31 cellular contexts compared by ENCODE assay signal in the genomic region with DNA sequence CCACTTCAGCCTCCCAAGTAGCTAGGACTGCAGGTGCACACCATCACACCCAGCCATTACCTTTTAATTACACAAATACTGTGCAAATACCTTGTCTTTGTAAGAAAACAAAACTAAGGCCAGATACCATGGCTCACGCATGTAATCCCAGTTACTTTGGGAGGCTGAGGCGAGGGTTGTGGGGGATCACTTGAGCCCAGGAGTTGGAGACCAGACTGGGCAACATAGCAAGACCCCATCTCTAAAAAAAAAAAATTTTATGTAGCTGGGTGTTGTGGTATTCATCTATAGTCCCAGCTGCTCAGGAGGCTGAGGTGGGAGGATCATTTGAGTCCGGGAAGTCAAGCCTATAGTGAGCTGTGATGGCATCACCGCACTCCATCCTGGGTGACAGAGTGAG.
DNase-seq lines count a peak whose midpoint lies in the region; ATAC-seq and TF ChIP-seq lines count a peak whose summit lies in the region.
"Had no signal": no experiment of that assay in that cellular context is flagged by ENCODE, and none has a peak within 500 bp of the region (broad histone marks: within the 10 kb centered on the region; RNA-seq: fewer than 3 reads in every experiment).

No MANE protein-coding gene starts in this region.

- dilution Hi-C loops in IMR-90 (cut with HindIII; ENCODE audit: low sequenced_read_pairs, unreplicated experiment), result no loop called here

- no CpG with 5 or more reads among the region's 4 CpGs for WGBS in IMR-90 (ENCODE audit: extremely low coverage in 2 of 2, insufficient read length in 1 of 2), 2 experiments

- TF ChIP-seq RAD21 in IMR-90 (IDR thresholded peaks at IDR 0.05; ENCODE audit: low read length), result no peak

- no peak overlapping the region for H2BK5ac ChIP-seq in IMR-90 (ENCODE audit: low read depth, low read length, poor library complexity, severe bottlenecking)

- no peak overlapping the region for H3K9ac ChIP-seq in IMR-90 (ENCODE audit: low read depth, low read length)
- H3K9ac ChIP-seq: SK-N-SH had no signal

- H2AK9ac ChIP-seq in IMR-90 (replicated peaks; ENCODE audit: low read depth, low read length, poor library complexity), result no peak overlapping the region

- H3K4me1 Mint-ChIP-seq in activated T-cell treated with anti-CD3 and anti-CD28 coated beads, Interleukin-2, amount 50 U/mL, for 24 hours (ENCODE audit: low read depth), result peaks cover 96% of the 10 kb centered on the region
- H3K4me1 Mint-ChIP-seq in activated CD8-positive, alpha-beta T cell treated with anti-CD3 and anti-CD28 coated beads, Interleukin-2, amount 10 ng/mL, durations not matched to agents 7 days and 5 days (ENCODE audit: low read depth), result peaks cover 97% of the 10 kb centered on the region
- H3K4me1 Mint-ChIP-seq in stimulated activated memory B cell treated with anti-CD40 and anti-IgM and Interleukin-4, amounts not matched to agents 10 μg/mL and 1 μg/mL and 100 μg/mL, for 72 hours, result peaks cover 71% of the 10 kb centered on the region
- H3K4me1 Mint-ChIP-seq in nephron progenitor cell, result peaks cover 68% of the 10 kb centered on the region

- BruUV-seq in IMR-90 (replicated peaks; lab: Mats Ljungman, UMichigan), result no TSS peak

- DNase-seq in activated T-cell treated with anti-CD3 and anti-CD28 coated beads, Interleukin-2, amount 50 U/mL, for 24 hours, result peak; percentile 27
- no peak for DNase-seq in activated T-cell treated with anti-CD3 and anti-CD28 coated beads, Interleukin-2, amount 50 U/mL, for 48 hours
- DNase-seq in IMR-90, result no peak
- no peak for DNase-seq in activated CD8-positive, alpha-beta T cell treated with anti-CD3 and anti-CD28 coated beads, Interleukin-2, amount 10 ng/mL, durations not matched to agents 7 days and 5 days
- no peak for DNase-seq in nephron progenitor cell
- no peak for DNase-seq in NOMO-1 treated with dmso at 0.1 percent for 144 hours (lab: John Stamatoyannopoulos, UW; ENCODE audit: unreplicated experiment)
- DNase-seq: activated CD8-positive, alpha-beta memory T cell treated with anti-CD3 and anti-CD28 coated beads, Interleukin-2, amount 50 U/mL, for 48 hours; activated gamma-delta T cell; amniotic stem cell; brain microvascular endothelial cell; CD8-positive, alpha-beta memory T cell; cerebellar nuclear complex; dermis blood vessel endothelial cell; GOT3; KG1; left ventricle myocardium superior; mesendoderm; NCI-H1417 treated with DMSO at 0.1 percent for 48 hours; NCI-H2029 treated with DMSO at 0.1 percent for 48 hours; NCI-H526; PC-9; SK-N-SH; T-helper 17 cell; testis had no signal

- H3K23ac ChIP-seq in IMR-90 (ENCODE audit: low read depth, low read length), result no peak overlapping the region

- in situ Hi-C loops in IMR-90 (cut with MboI; ENCODE audit: low sequenced_read_pairs), result loop anchor here (10.0 kb wide), 1 partner anchor 111 kb away; no protein-coding TSS in a partner anchor

- peaks cover 0 to 38% of the 10 kb centered on the region in 2 experiments; a peak in 2 of 4 replicates for H3K79me1 ChIP-seq in IMR-90 (ENCODE audit: low read depth in 1 of 2, low read length in 2 of 2)

- H3K9me1 ChIP-seq in IMR-90 (ENCODE audit: insufficient read depth, low read length), result peaks cover 39% of the 10 kb centered on the region

- no peak overlapping the region for H3K4me2 ChIP-seq in IMR-90 (ENCODE audit: low read depth, low read length)
- H3K4me2 ChIP-seq: PC-9, SK-N-SH had no signal

- H3K36me3 ChIP-seq in IMR-90 (ENCODE audit: control insufficient read depth, insufficient read depth, low read length), result no peaks in the 10 kb centered on the region
- H3K36me3 ChIP-seq: brain microvascular endothelial cell, ovary, vagina had no signal

- peak overlapping the region; percentile 99 for H3K27ac Mint-ChIP-seq in activated T-cell treated with anti-CD3 and anti-CD28 coated beads, Interleukin-2, amount 50 U/mL, for 24 hours
- H3K27ac Mint-ChIP-seq in activated CD8-positive, alpha-beta T cell treated with anti-CD3 and anti-CD28 coated beads, Interleukin-2, amount 10 ng/mL, durations not matched to agents 7 days and 5 days, result peak overlapping the region; percentile 90
- peak overlapping the region; percentile 96 for H3K27ac Mint-ChIP-seq in stimulated activated memory B cell treated with anti-CD40 and anti-IgM and Interleukin-4, amounts not matched to agents 10 μg/mL and 1 μg/mL and 100 μg/mL, for 72 hours
- H3K27ac Mint-ChIP-seq in nephron progenitor cell, result no peak overlapping the region
- H3K27ac Mint-ChIP-seq: CD8-positive, alpha-beta memory T cell; T-helper 17 cell had no signal

- CTCF ChIA-PET in IMR-90 (lab: Yijun Ruan, JAX), result interaction anchor here (0.7 to 1.5 kb wide), 2 partner anchors 125 kb away, joined by 3 to 4 read pairs; no protein-coding TSS in a partner anchor
- CTCF ChIA-PET in activated CD8-positive, alpha-beta T cell treated with anti-CD3 and anti-CD28 coated beads, Interleukin-2, amount 10 ng/mL, durations not matched to agents 7 days and 5 days (lab: Charles Lee), result interaction anchor here (3.5 kb wide), 1 partner anchor 44 kb away, joined by 13 read pairs; no protein-coding TSS in a partner anchor

- TF ChIP-seq CTCF in IMR-90 (conservative IDR thresholded peaks at IDR 0.05; ENCODE audit: low read depth, low read length) (no peak), nephron progenitor cell (IDR thresholded peaks at IDR 0.05) (no peak)

- no peaks in the 10 kb centered on the region for H3K9me3 ChIP-seq in IMR-90 (ENCODE audit: control insufficient read depth, insufficient read depth, low read length)
- H3K9me3 ChIP-seq: ovary, SK-N-SH, testis, vagina had no signal

- POLR2A ChIA-PET in IMR-90 (lab: Charles Lee; ENCODE audit: unreplicated experiment), result no interaction called here
- POLR2A ChIA-PET in activated CD8-positive, alpha-beta T cell treated with anti-CD3 and anti-CD28 coated beads, Interleukin-2, amount 10 ng/mL, durations not matched to agents 7 days and 5 days (lab: Charles Lee), result interaction anchor here (1.1 to 5.2 kb wide), 7 partner anchors 10 to 159 kb away, joined by 4 to 42 read pairs (median 10); a partner anchor contains a TSS

- H4K20me1 ChIP-seq in IMR-90 (ENCODE audit: insufficient read depth, low read length), result no peaks in the 10 kb centered on the region

- H3K36me3 Mint-ChIP-seq in activated T-cell treated with anti-CD3 and anti-CD28 coated beads, Interleukin-2, amount 50 U/mL, for 24 hours (ENCODE audit: low read depth), result peaks cover 62% of the 10 kb centered on the region
- H3K36me3 Mint-ChIP-seq in activated CD8-positive, alpha-beta T cell treated with anti-CD3 and anti-CD28 coated beads, Interleukin-2, amount 10 ng/mL, durations not matched to agents 7 days and 5 days (ENCODE audit: low read depth), result peaks cover 45% of the 10 kb centered on the region
- peaks cover 58% of the 10 kb centered on the region for H3K36me3 Mint-ChIP-seq in stimulated activated memory B cell treated with anti-CD40 and anti-IgM and Interleukin-4, amounts not matched to agents 10 μg/mL and 1 μg/mL and 100 μg/mL, for 72 hours
- H3K36me3 Mint-ChIP-seq in nephron progenitor cell (ENCODE audit: low read depth), result no peaks in the 10 kb centered on the region

- ATAC-seq in IMR-90 (ENCODE audit: low read depth) (no peak), HG03095 (IDR thresholded peaks at IDR 0.05; ENCODE audit: unreplicated experiment) (no peak)
- no peak for ATAC-seq in activated CD8-positive, alpha-beta T cell treated with anti-CD3 and anti-CD28 coated beads, Interleukin-2, amount 10 ng/mL, durations not matched to agents 7 days and 5 days
- no peak for ATAC-seq in stimulated activated memory B cell treated with anti-CD40 and anti-IgM and Interleukin-4, amounts not matched to agents 10 μg/mL and 1 μg/mL and 100 μg/mL, for 72 hours
- ATAC-seq: esophagus mucosa, left ventricle myocardium superior, T-helper 17 cell had no signal

- H4K91ac ChIP-seq in IMR-90 (ENCODE audit: insufficient read depth, low read depth, low read length), result no peak overlapping the region; the same call in 1 of the 2 replicates

- no peak overlapping the region for H3K56ac ChIP-seq in IMR-90 (ENCODE audit: extremely low read depth, insufficient read depth, low read length)

- H2BK120ac ChIP-seq in IMR-90 (ENCODE audit: low read depth, low read length), result no peak overlapping the region

- 0 out of 2 replicates have a peak overlapping the region, but pooled peaks have one; percentile 31 for H3K14ac ChIP-seq in IMR-90 (replicated peaks; ENCODE audit: low read depth, low read length)

- H2AK5ac ChIP-seq in IMR-90 (ENCODE audit: low read depth, low read length), result peak overlapping the region; percentile 15; the same call in 1 of the 2 replicates

- no peak overlapping the region for H3K27ac ChIP-seq in IMR-90 (ENCODE audit: insufficient read depth, low read length)
- H3K27ac ChIP-seq: brain microvascular endothelial cell, ovary, PC-9, testis, vagina had no signal

- H3K9me3 Mint-ChIP-seq in activated T-cell treated with anti-CD3 and anti-CD28 coated beads, Interleukin-2, amount 50 U/mL, for 24 hours, result no peaks in the 10 kb centered on the region
- no peaks in the 10 kb centered on the region for H3K9me3 Mint-ChIP-seq in activated CD8-positive, alpha-beta T cell treated with anti-CD3 and anti-CD28 coated beads, Interleukin-2, amount 10 ng/mL, durations not matched to agents 7 days and 5 days (ENCODE audit: insufficient read depth)
- no peaks in the 10 kb centered on the region for H3K9me3 Mint-ChIP-seq in stimulated activated memory B cell treated with anti-CD40 and anti-IgM and Interleukin-4, amounts not matched to agents 10 μg/mL and 1 μg/mL and 100 μg/mL, for 72 hours
- no peaks in the 10 kb centered on the region for H3K9me3 Mint-ChIP-seq in nephron progenitor cell
- H3K9me3 Mint-ChIP-seq: CD8-positive, alpha-beta memory T cell; neural crest cell had no signal

- no peak for TF ChIP-seq POLR2A in IMR-90 (IDR thresholded peaks at IDR 0.05; ENCODE audit: low read depth, low read length)

- peak overlapping the region; percentile 9; the same call in 1 of the 2 replicates for H3K4ac ChIP-seq in IMR-90 (ENCODE audit: low read depth, low read length)

- no peak overlapping the region for H2AFZ ChIP-seq in IMR-90 (replicated peaks; ENCODE audit: low read length, poor library complexity)
- H2AFZ ChIP-seq: PC-9 had no signal

- intact Hi-C loops in IMR-90 (cut with micrococcal nuclease), result no loop called here

- H3K18ac ChIP-seq in IMR-90 (ENCODE audit: low read depth, low read length), result no peak overlapping the region

- no peaks in the 10 kb centered on the region for H3K27me3 Mint-ChIP-seq in activated T-cell treated with anti-CD3 and anti-CD28 coated beads, Interleukin-2, amount 50 U/mL, for 24 hours
- H3K27me3 Mint-ChIP-seq in activated CD8-positive, alpha-beta T cell treated with anti-CD3 and anti-CD28 coated beads, Interleukin-2, amount 10 ng/mL, durations not matched to agents 7 days and 5 days (ENCODE audit: low read depth), result no peaks in the 10 kb centered on the region
- no peaks in the 10 kb centered on the region for H3K27me3 Mint-ChIP-seq in stimulated activated memory B cell treated with anti-CD40 and anti-IgM and Interleukin-4, amounts not matched to agents 10 μg/mL and 1 μg/mL and 100 μg/mL, for 72 hours
- peaks cover 6% of the 10 kb centered on the region for H3K27me3 Mint-ChIP-seq in nephron progenitor cell (ENCODE audit: low read depth, poor library complexity)
- H3K27me3 Mint-ChIP-seq: B cell, T-helper 17 cell had no signal

- H2BK20ac ChIP-seq in IMR-90 (ENCODE audit: low read depth, low read length), result no peak overlapping the region

- H2BK15ac ChIP-seq in IMR-90 (ENCODE audit: low read depth, low read length), result no peak overlapping the region

- no peak overlapping the region; the same call in 1 of the 2 replicates for H4K5ac ChIP-seq in IMR-90 (ENCODE audit: low read depth, low read length)

- H3K4me1 ChIP-seq in IMR-90 (ENCODE audit: control insufficient read depth, insufficient read depth, low read length), result peaks cover 42% of the 10 kb centered on the region

- no peak overlapping the region for H4K8ac ChIP-seq in IMR-90 (ENCODE audit: low read depth in 2 of 2, low read length in 2 of 2)

- no peaks in the 10 kb centered on the region for H3K27me3 ChIP-seq in IMR-90 (ENCODE audit: control insufficient read depth, insufficient read depth, low read length)
- H3K27me3 ChIP-seq: brain microvascular endothelial cell, ovary, testis, vagina had no signal

- H3K4me3 Mint-ChIP-seq in activated T-cell treated with anti-CD3 and anti-CD28 coated beads, Interleukin-2, amount 50 U/mL, for 24 hours, result no peak overlapping the region
- H3K4me3 Mint-ChIP-seq in activated CD8-positive, alpha-beta T cell treated with anti-CD3 and anti-CD28 coated beads, Interleukin-2, amount 10 ng/mL, durations not matched to agents 7 days and 5 days, result no peak overlapping the region
- H3K4me3 Mint-ChIP-seq in stimulated activated memory B cell treated with anti-CD40 and anti-IgM and Interleukin-4, amounts not matched to agents 10 μg/mL and 1 μg/mL and 100 μg/mL, for 72 hours, result no peak overlapping the region
- H3K4me3 Mint-ChIP-seq in nephron progenitor cell, result no peak overlapping the region
- H3K4me3 Mint-ChIP-seq: CD8-positive, alpha-beta memory T cell; neural crest cell; T-helper 17 cell had no signal

- no peak overlapping the region for H3K4me3 ChIP-seq in IMR-90 (ENCODE audit: insufficient read depth, low read depth, low read length)
- H3K4me3 ChIP-seq: ovary, PC-9, testis, vagina had no signal
